In genomic region chr2:43604674-43605073, GRCh38 we compare ENCODE assay signal across 17 cellular contexts. TPM values are rescaled to one million over a fixed set of nuclear protein-coding genes. Genes with fewer than 3 reads are reported as not detected.
A peak's percentile ranks its signal among the peaks of the same experiment; 100 is the strongest.
DNase-seq lines count a peak whose midpoint lies in the region; ATAC-seq and TF ChIP-seq lines count a peak whose summit lies in the region.
"Had no signal": no experiment of that assay in that cellular context is flagged by ENCODE, and none has a peak within 500 bp of the region (broad histone marks: within the 10 kb centered on the region; RNA-seq: fewer than 3 reads in every experiment).

No MANE protein-coding gene starts in this region.

- H3K36me3 ChIP-seq in upper lobe of left lung: no peaks in the 10 kb centered on the region
- H3K36me3 ChIP-seq: BE2C, HAP-1 had no signal

- no peaks in the 10 kb centered on the region for H3K9me3 Mint-ChIP-seq in stimulated activated naive CD8-positive, alpha-beta T cell treated with anti-CD3 and anti-CD28 coated beads, Interleukin-15, amount 100 ng/mL, for 72 hours
- no peaks in the 10 kb centered on the region for H3K9me3 Mint-ChIP-seq in T-helper 1 cell treated with Interleukin-12 subunit alpha and Interleukin-12 subunit beta and Interleukin-4 antibody, amounts not matched to agents 30 μg/mL and 1 μg/mL, for 36 hours
- no peaks in the 10 kb centered on the region for H3K9me3 Mint-ChIP-seq in activated T-helper 17 cell treated with anti-CD3 and anti-CD28 coated beads, Interleukin-2, amount 50 U/mL, for 72 hours
- H3K9me3 Mint-ChIP-seq in stimulated activated effector memory CD8-positive, alpha-beta T cell treated with anti-CD3 and anti-CD28 coated beads, Interleukin-12 subunit alpha, Interleukin-12 subunit beta, amount 100 ng/mL, for 72 hours: no peaks in the 10 kb centered on the region
- H3K9me3 Mint-ChIP-seq: CD4-positive, alpha-beta memory T cell; HFFc6 had no signal

- H3K4me1 ChIP-seq in upper lobe of left lung: peaks cover 0 to 7% (median 0%) of the 10 kb centered on the region in 4 donors
- H3K4me1 ChIP-seq: A549, BE2C, HAP-1 had no signal

- H3K27ac Mint-ChIP-seq in stimulated activated naive CD8-positive, alpha-beta T cell treated with anti-CD3 and anti-CD28 coated beads, Interleukin-15, amount 100 ng/mL, for 72 hours: no peak overlapping the region
- peak overlapping the region; percentile 17 for H3K27ac Mint-ChIP-seq in T-helper 1 cell treated with Interleukin-12 subunit alpha and Interleukin-12 subunit beta and Interleukin-4 antibody, amounts not matched to agents 30 μg/mL and 1 μg/mL, for 36 hours
- no peak overlapping the region for H3K27ac Mint-ChIP-seq in activated T-helper 17 cell treated with anti-CD3 and anti-CD28 coated beads, Interleukin-2, amount 50 U/mL, for 72 hours
- no peak overlapping the region for H3K27ac Mint-ChIP-seq in stimulated activated effector memory CD8-positive, alpha-beta T cell treated with anti-CD3 and anti-CD28 coated beads, Interleukin-12 subunit alpha, Interleukin-12 subunit beta, amount 100 ng/mL, for 72 hours
- H3K27ac Mint-ChIP-seq: HFFc6 had no signal

- TF ChIP-seq EP300 in upper lobe of left lung (IDR thresholded peaks at IDR 0.05): no peak

- WGBS in upper lobe of left lung, 2 donors: 49 to 66% methylated on average over 4 of the region's 4 CpGs

- no peak for DNase-seq in stimulated activated naive CD8-positive, alpha-beta T cell treated with anti-CD3 and anti-CD28 coated beads, Interleukin-15, amount 100 ng/mL, for 72 hours
- no peak for DNase-seq in stimulated activated naive CD8-positive, alpha-beta T cell treated with anti-CD3 and anti-CD28 coated beads, Interleukin-15, Interleukin-2, amounts not matched to agents 100 U/mL and 50 U/mL, for 24 hours
- no peak for DNase-seq in stimulated activated effector memory CD8-positive, alpha-beta T cell treated with anti-CD3 and anti-CD28 coated beads, Interleukin-12 subunit alpha, Interleukin-12 subunit beta, amount 100 ng/mL, for 72 hours (ENCODE audit: low spot score in 2 of 2)
- DNase-seq in Kasumi-1 (lab: John Stamatoyannopoulos, UW) (no peak), upper lobe of left lung (no peak)
- DNase-seq: DMS79, GOT3 had no signal

- H3K4me1 Mint-ChIP-seq in stimulated activated naive CD8-positive, alpha-beta T cell treated with anti-CD3 and anti-CD28 coated beads, Interleukin-15, amount 100 ng/mL, for 72 hours: no peaks in the 10 kb centered on the region
- H3K4me1 Mint-ChIP-seq in T-helper 1 cell treated with Interleukin-12 subunit alpha and Interleukin-12 subunit beta and Interleukin-4 antibody, amounts not matched to agents 30 μg/mL and 1 μg/mL, for 36 hours (ENCODE audit: low read depth): peaks cover 14% of the 10 kb centered on the region
- peaks cover 10% of the 10 kb centered on the region for H3K4me1 Mint-ChIP-seq in activated T-helper 17 cell treated with anti-CD3 and anti-CD28 coated beads, Interleukin-2, amount 50 U/mL, for 72 hours
- peaks cover 6% of the 10 kb centered on the region for H3K4me1 Mint-ChIP-seq in stimulated activated effector memory CD8-positive, alpha-beta T cell treated with anti-CD3 and anti-CD28 coated beads, Interleukin-12 subunit alpha, Interleukin-12 subunit beta, amount 100 ng/mL, for 72 hours

- peak overlapping the region in 1 of 2 donors; percentile 10 for H3K4me3 Mint-ChIP-seq in stimulated activated naive CD8-positive, alpha-beta T cell treated with anti-CD3 and anti-CD28 coated beads, Interleukin-15, amount 100 ng/mL, for 72 hours
- peak overlapping the region; percentile 32 for H3K4me3 Mint-ChIP-seq in T-helper 1 cell treated with Interleukin-12 subunit alpha and Interleukin-12 subunit beta and Interleukin-4 antibody, amounts not matched to agents 30 μg/mL and 1 μg/mL, for 36 hours
- no peak overlapping the region for H3K4me3 Mint-ChIP-seq in activated T-helper 17 cell treated with anti-CD3 and anti-CD28 coated beads, Interleukin-2, amount 50 U/mL, for 72 hours
- H3K4me3 Mint-ChIP-seq in stimulated activated effector memory CD8-positive, alpha-beta T cell treated with anti-CD3 and anti-CD28 coated beads, Interleukin-12 subunit alpha, Interleukin-12 subunit beta, amount 100 ng/mL, for 72 hours: no peak overlapping the region
- H3K4me3 Mint-ChIP-seq: HFFc6 had no signal

- H3K27me3 Mint-ChIP-seq in stimulated activated naive CD8-positive, alpha-beta T cell treated with anti-CD3 and anti-CD28 coated beads, Interleukin-15, amount 100 ng/mL, for 72 hours: no peaks in the 10 kb centered on the region
- no peaks in the 10 kb centered on the region for H3K27me3 Mint-ChIP-seq in T-helper 1 cell treated with Interleukin-12 subunit alpha and Interleukin-12 subunit beta and Interleukin-4 antibody, amounts not matched to agents 30 μg/mL and 1 μg/mL, for 36 hours (ENCODE audit: low read depth)
- H3K27me3 Mint-ChIP-seq in activated T-helper 17 cell treated with anti-CD3 and anti-CD28 coated beads, Interleukin-2, amount 50 U/mL, for 72 hours: no peaks in the 10 kb centered on the region
- H3K27me3 Mint-ChIP-seq: CD4-positive, alpha-beta memory T cell had no signal

- no peak overlapping the region for H3K27ac ChIP-seq in upper lobe of left lung
- H3K27ac ChIP-seq: A549, C4-2B had no signal

- no peaks in the 10 kb centered on the region for H3K36me3 Mint-ChIP-seq in T-helper 1 cell treated with Interleukin-12 subunit alpha and Interleukin-12 subunit beta and Interleukin-4 antibody, amounts not matched to agents 30 μg/mL and 1 μg/mL, for 36 hours (ENCODE audit: low read depth)
- no peaks in the 10 kb centered on the region for H3K36me3 Mint-ChIP-seq in activated T-helper 17 cell treated with anti-CD3 and anti-CD28 coated beads, Interleukin-2, amount 50 U/mL, for 72 hours (ENCODE audit: low read depth)
- no peaks in the 10 kb centered on the region for H3K36me3 Mint-ChIP-seq in stimulated activated effector memory CD8-positive, alpha-beta T cell treated with anti-CD3 and anti-CD28 coated beads, Interleukin-12 subunit alpha, Interleukin-12 subunit beta, amount 100 ng/mL, for 72 hours
- H3K36me3 Mint-ChIP-seq: CD4-positive, alpha-beta memory T cell had no signal

- peak; percentile 16 for ATAC-seq in stimulated activated naive CD8-positive, alpha-beta T cell treated with anti-CD3 and anti-CD28 coated beads, Interleukin-15, amount 100 ng/mL, for 72 hours
- ATAC-seq in stimulated activated naive CD8-positive, alpha-beta T cell treated with anti-CD3 and anti-CD28 coated beads, Interleukin-15, Interleukin-2, amounts not matched to agents 100 U/mL and 50 U/mL, for 24 hours: no peak
- peak; percentile 44 for ATAC-seq in activated T-helper 17 cell treated with anti-CD3 and anti-CD28 coated beads, Interleukin-2, amount 50 U/mL, for 72 hours (replicated peaks)
- ATAC-seq in stimulated activated effector memory CD8-positive, alpha-beta T cell treated with anti-CD3 and anti-CD28 coated beads, Interleukin-12 subunit alpha, Interleukin-12 subunit beta, amount 100 ng/mL, for 72 hours: peak; percentile 34
- no peak for ATAC-seq in HG02571 (IDR thresholded peaks at IDR 0.05; ENCODE audit: unreplicated experiment)
- ATAC-seq in upper lobe of left lung (ENCODE audit: low FRiP score in 2 of 2): no peak

- no peak for TF ChIP-seq CTCF in upper lobe of left lung (IDR thresholded peaks at IDR 0.05)

- no peaks in the 10 kb centered on the region for H3K27me3 ChIP-seq in upper lobe of left lung
- H3K27me3 ChIP-seq: BE2C had no signal

- no peak overlapping the region for H3K4me3 ChIP-seq in upper lobe of left lung
- H3K4me3 ChIP-seq: A549, GM12878, HAP-1 had no signal

- H3K9me3 ChIP-seq in upper lobe of left lung: no peaks in the 10 kb centered on the region
- H3K9me3 ChIP-seq: A549, BE2C, HAP-1 had no signal

- no peak for TF ChIP-seq POLR2A in upper lobe of left lung (IDR thresholded peaks at IDR 0.05)

RNA-seq across cellular contexts. Expression of gene THADA, which starts 8.8 kb away (rescaled TPM):
- total RNA-seq in activated T-helper 17 cell treated with anti-CD3 and anti-CD28 coated beads, Interleukin-2, amount 50 U/mL, for 72 hours: 10 to 100 TPM; 36.3 to 36.9 TPM
- 10 to 100 TPM; 23.6 to 57.5 (median 37.3) TPM for total RNA-seq in upper lobe of left lung

RNA-seq across cellular contexts. Expression of gene PLEKHH2, which starts 32.4 kb away (rescaled TPM):
- 1 to 10 TPM; 1.3 to 2.1 TPM for total RNA-seq in activated T-helper 17 cell treated with anti-CD3 and anti-CD28 coated beads, Interleukin-2, amount 50 U/mL, for 72 hours
- 100 to 1,000 TPM in 1 of 6 donors, 10 to 100 TPM in 5; 32.2 to 273 (median 39.2) TPM for total RNA-seq in upper lobe of left lung
- total RNA-seq: GM12878 had no signal

Comparison
In these comparisons a context has a peak if more than half of its experiments do, and no peak if none do; other contexts are left out.
1. ATAC-seq: peak in stimulated activated naive CD8-positive, alpha-beta T cell treated with anti-CD3 and anti-CD28 coated beads, Interleukin-15, amount 100 ng/mL, for 72 hours (single experiment), activated T-helper 17 cell treated with anti-CD3 and anti-CD28 coated beads, Interleukin-2, amount 50 U/mL, for 72 hours (single experiment) and stimulated activated effector memory CD8-positive, alpha-beta T cell treated with anti-CD3 and anti-CD28 coated beads, Interleukin-12 subunit alpha, Interleukin-12 subunit beta, amount 100 ng/mL, for 72 hours (single experiment); none in stimulated activated naive CD8-positive, alpha-beta T cell treated with anti-CD3 and anti-CD28 coated beads, Interleukin-15, Interleukin-2, amounts not matched to agents 100 U/mL and 50 U/mL, for 24 hours (single experiment), HG02571 (single experiment) and upper lobe of left lung (0 of 2).
2. RNA of gene PLEKHH2, which starts 32.4 kb away (total RNA-seq): 32.2 to 273 TPM in upper lobe of left lung; 1.3 to 2.1 TPM in activated T-helper 17 cell treated with anti-CD3 and anti-CD28 coated beads, Interleukin-2, amount 50 U/mL, for 72 hours; every median in the first group is over 10 times any median in the second.